Comparison of ENCODE assay signal across 19 cellular contexts in the genomic region with DNA sequence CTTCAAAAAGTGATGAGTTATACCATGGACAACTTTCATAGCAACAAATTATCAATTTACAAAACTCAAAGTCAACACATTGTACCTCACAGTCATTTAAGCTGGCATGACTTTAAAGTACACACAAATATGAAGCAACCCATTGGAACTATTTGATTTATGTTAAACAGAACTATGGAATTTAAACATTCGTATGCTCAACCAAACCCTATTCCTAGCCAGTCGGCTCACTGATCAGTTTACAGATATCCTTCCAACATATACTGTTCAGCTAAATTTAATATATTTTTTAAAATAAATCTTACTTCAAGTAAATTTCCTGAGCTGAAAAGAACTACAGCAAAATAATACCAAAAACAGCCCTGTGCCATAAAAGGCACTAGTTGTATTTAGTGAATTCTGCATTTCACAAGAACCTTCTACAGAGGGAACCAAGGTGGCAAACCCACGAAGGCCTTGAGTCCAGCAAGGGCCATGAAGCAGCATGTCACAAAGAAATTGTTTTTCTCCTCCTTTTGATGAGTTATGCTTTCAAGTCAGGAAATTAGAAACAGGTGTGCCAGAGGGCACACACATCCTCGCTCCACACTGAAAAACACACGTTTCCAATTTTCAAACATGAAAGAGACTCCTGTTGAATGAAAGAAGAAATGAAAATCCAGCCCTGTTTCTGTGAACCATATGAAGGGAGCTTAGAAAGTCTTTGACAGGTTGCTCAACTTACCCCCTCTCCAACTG.
DNase-seq lines count a peak whose midpoint lies in the region; ATAC-seq and TF ChIP-seq lines count a peak whose summit lies in the region.
"Had no signal": no experiment of that assay in that cellular context is flagged by ENCODE, and none has a peak within 500 bp of the region (broad histone marks: within the 10 kb centered on the region; RNA-seq: fewer than 3 reads in every experiment).

No MANE protein-coding gene starts in this region.

- H3K9me3 ChIP-seq in DND-41 (ENCODE audit: insufficient read depth, low read length, severe bottlenecking) (peaks cover 20% of the 10 kb centered on the region), KOPT-K1 (ENCODE audit: insufficient read depth, low read length, poor library complexity, severe bottlenecking) (peaks cover 15% of the 10 kb centered on the region), trophoblast cell (ENCODE audit: insufficient read depth, low read depth, low read length) (no peaks in the 10 kb centered on the region)

- no peaks in the 10 kb centered on the region for H4K20me1 ChIP-seq in DND-41 (ENCODE audit: insufficient read depth, low read length)

- DNase-seq in DND-41 (peak; percentile 51), fibroblast of peridontal ligament (ENCODE audit: extremely low read depth) (peak; percentile 52), trophoblast cell (no peak)
- no peak for DNase-seq in activated T-helper 1 cell treated with anti-CD3 and anti-CD28 coated beads, Interleukin-12 subunit alpha, Interleukin-12 subunit beta, Interleukin-2, Interleukin-4 antibody, amounts not matched to agents 30 ng/mL and 10 ng/mL and 1 ng/mL, durations not matched to agents 14 hours and 24 hours and 36 hours (ENCODE audit: low spot score)
- DNase-seq: COR-L47, DMS 273 treated with DMSO at 0.1 percent for 48 hours, GF-D8, MM.1S, NCI-H1092 treated with DMSO at 0.1 percent for 48 hours, NCI-H2081, NCI-H2171 treated with DMSO at 0.1 percent for 48 hours, NCI-H446 treated with DMSO at 0.1 percent for 48 hours had no signal

- H4K12ac ChIP-seq in trophoblast cell (ENCODE audit: low read depth, low read length): no peak overlapping the region

- peaks cover 9% of the 10 kb centered on the region for H3K9me3 Mint-ChIP-seq in activated T-helper 1 cell treated with anti-CD3 and anti-CD28 coated beads, Interleukin-12 subunit alpha, Interleukin-12 subunit beta, Interleukin-2, Interleukin-4 antibody, amounts not matched to agents 30 ng/mL and 10 ng/mL and 1 ng/mL, durations not matched to agents 14 hours and 24 hours and 36 hours

- ATAC-seq in DND-41 (ENCODE audit: insufficient read depth, low read depth): peak; percentile 79
- ATAC-seq in GM18909 (IDR thresholded peaks at IDR 0.05; ENCODE audit: poor library complexity, unreplicated experiment): no peak
- no peak for ATAC-seq in GM19397 (IDR thresholded peaks at IDR 0.05; ENCODE audit: unreplicated experiment)
- ATAC-seq: GM12878, Panc1, Right ventricle myocardium inferior had no signal

- no CpG with 5 or more reads among the region's 5 CpGs for WGBS in trophoblast cell (ENCODE audit: extremely low coverage, insufficient coverage, insufficient read length)

- H3K4me1 ChIP-seq in DND-41 (ENCODE audit: insufficient read depth, low read length): peaks cover 48% of the 10 kb centered on the region
- no peaks in the 10 kb centered on the region for H3K4me1 ChIP-seq in trophoblast cell (ENCODE audit: control insufficient read depth in 1 of 2, insufficient read depth in 2 of 2, low read length in 2 of 2)

- no peak overlapping the region for H3K4me3 Mint-ChIP-seq in activated T-helper 1 cell treated with anti-CD3 and anti-CD28 coated beads, Interleukin-12 subunit alpha, Interleukin-12 subunit beta, Interleukin-2, Interleukin-4 antibody, amounts not matched to agents 30 ng/mL and 10 ng/mL and 1 ng/mL, durations not matched to agents 14 hours and 24 hours and 36 hours

- H3K36me3 Mint-ChIP-seq in activated T-helper 1 cell treated with anti-CD3 and anti-CD28 coated beads, Interleukin-12 subunit alpha, Interleukin-12 subunit beta, Interleukin-2, Interleukin-4 antibody, amounts not matched to agents 30 ng/mL and 10 ng/mL and 1 ng/mL, durations not matched to agents 14 hours and 24 hours and 36 hours (ENCODE audit: low read depth): peaks cover 11% of the 10 kb centered on the region

- no peak overlapping the region for H2BK5ac ChIP-seq in trophoblast cell (ENCODE audit: low read depth, low read length, poor library complexity)

- no peak overlapping the region for H3K14ac ChIP-seq in trophoblast cell (ENCODE audit: low read length)

- H3K27me3 ChIP-seq in DND-41 (ENCODE audit: insufficient read depth, low read length, poor library complexity) (no peaks in the 10 kb centered on the region), trophoblast cell (ENCODE audit: insufficient read depth, low read length) (no peaks in the 10 kb centered on the region)

- H3K4me2 ChIP-seq in DND-41 (ENCODE audit: insufficient read depth, low read length): no peak overlapping the region
- H3K4me2 ChIP-seq in trophoblast cell (ENCODE audit: low read length): no peak overlapping the region

- peaks cover 65% of the 10 kb centered on the region for H3K79me2 ChIP-seq in DND-41 (ENCODE audit: insufficient read depth, low read length)
- H3K79me2 ChIP-seq in trophoblast cell (ENCODE audit: control insufficient read depth, insufficient read depth, low read length, poor library complexity): no peaks in the 10 kb centered on the region

- H3K36me3 ChIP-seq in DND-41 (ENCODE audit: insufficient read depth, low read length): peaks cover 74% of the 10 kb centered on the region
- peaks cover 27% of the 10 kb centered on the region for H3K36me3 ChIP-seq in KOPT-K1 (ENCODE audit: insufficient read depth, low read length)
- no peaks in the 10 kb centered on the region for H3K36me3 ChIP-seq in trophoblast cell (ENCODE audit: control insufficient read depth in 1 of 2, insufficient read depth in 2 of 2, low read length in 2 of 2)

- H3K27ac ChIP-seq in DND-41 (ENCODE audit: low read length) (peak overlapping the region; percentile 47), KOPT-K1 (ENCODE audit: low read depth, low read length, poor library complexity, severe bottlenecking) (peak overlapping the region; percentile 6), trophoblast cell (ENCODE audit: low read depth, low read length) (no peak overlapping the region)
- H3K27ac ChIP-seq: HL-60 had no signal

- H3K9ac ChIP-seq in DND-41 (ENCODE audit: low read depth, low read length) (no peak overlapping the region), trophoblast cell (ENCODE audit: low read length) (no peak overlapping the region)

- intact Hi-C loops in activated T-helper 1 cell treated with anti-CD3 and anti-CD28 coated beads, Interleukin-12 subunit alpha, Interleukin-12 subunit beta, Interleukin-2, Interleukin-4 antibody, amounts not matched to agents 30 ng/mL and 10 ng/mL and 1 ng/mL, durations not matched to agents 14 hours and 24 hours and 36 hours (cut with micrococcal nuclease): no loop called here

- H3K4me1 Mint-ChIP-seq in activated T-helper 1 cell treated with anti-CD3 and anti-CD28 coated beads, Interleukin-12 subunit alpha, Interleukin-12 subunit beta, Interleukin-2, Interleukin-4 antibody, amounts not matched to agents 30 ng/mL and 10 ng/mL and 1 ng/mL, durations not matched to agents 14 hours and 24 hours and 36 hours (ENCODE audit: low read depth): no peaks in the 10 kb centered on the region

- H3K18ac ChIP-seq in trophoblast cell (ENCODE audit: low read length): no peak overlapping the region

- no peak overlapping the region for H2BK120ac ChIP-seq in trophoblast cell (ENCODE audit: insufficient read depth, low read length, poor library complexity)

- no peak overlapping the region for H3K4ac ChIP-seq in trophoblast cell (ENCODE audit: low read depth, low read length)

- no peak overlapping the region for H4K91ac ChIP-seq in trophoblast cell (ENCODE audit: low read depth, low read length)

- no peak overlapping the region for H2AFZ ChIP-seq in DND-41 (ENCODE audit: low read depth, low read length)
- H2AFZ ChIP-seq in trophoblast cell (ENCODE audit: insufficient read depth, low read length, poor library complexity): no peak overlapping the region

- no peak overlapping the region for H3K4me3 ChIP-seq in DND-41 (ENCODE audit: low read depth in 1 of 2, low read length in 2 of 2)
- no peak overlapping the region for H3K4me3 ChIP-seq in trophoblast cell (ENCODE audit: low read depth, low read length)
- H3K4me3 ChIP-seq: GM12878 had no signal

- no peak overlapping the region for H3K27ac Mint-ChIP-seq in activated T-helper 1 cell treated with anti-CD3 and anti-CD28 coated beads, Interleukin-12 subunit alpha, Interleukin-12 subunit beta, Interleukin-2, Interleukin-4 antibody, amounts not matched to agents 30 ng/mL and 10 ng/mL and 1 ng/mL, durations not matched to agents 14 hours and 24 hours and 36 hours

- H3K23ac ChIP-seq in trophoblast cell (ENCODE audit: low read length): no peak overlapping the region

- no peak overlapping the region for H2BK12ac ChIP-seq in trophoblast cell (ENCODE audit: low read length)

- no peaks in the 10 kb centered on the region for H3K27me3 Mint-ChIP-seq in activated T-helper 1 cell treated with anti-CD3 and anti-CD28 coated beads, Interleukin-12 subunit alpha, Interleukin-12 subunit beta, Interleukin-2, Interleukin-4 antibody, amounts not matched to agents 30 ng/mL and 10 ng/mL and 1 ng/mL, durations not matched to agents 14 hours and 24 hours and 36 hours (ENCODE audit: insufficient read depth)

- TF ChIP-seq CTCF in DND-41 (IDR thresholded peaks at IDR 0.05; ENCODE audit: borderline replicate concordance, extremely low read depth, low read length, poor library complexity, severe bottlenecking): no peak

- no peak overlapping the region for H4K8ac ChIP-seq in trophoblast cell (ENCODE audit: low read depth, low read length)

- H3K79me1 ChIP-seq in trophoblast cell (ENCODE audit: low read length): no peaks in the 10 kb centered on the region

- no peak overlapping the region for H2AK5ac ChIP-seq in trophoblast cell (ENCODE audit: low read length)

Comparison
In these comparisons a context has a peak if more than half of its experiments do, and no peak if none do; other contexts are left out.
1. DNase-seq: peak in DND-41 (single experiment) and fibroblast of peridontal ligament (single experiment); none in trophoblast cell (0 of 2) and activated T-helper 1 cell treated with anti-CD3 and anti-CD28 coated beads, Interleukin-12 subunit alpha, Interleukin-12 subunit beta, Interleukin-2, Interleukin-4 antibody, amounts not matched to agents 30 ng/mL and 10 ng/mL and 1 ng/mL, durations not matched to agents 14 hours and 24 hours and 36 hours (single experiment).